In the genomic region with DNA sequence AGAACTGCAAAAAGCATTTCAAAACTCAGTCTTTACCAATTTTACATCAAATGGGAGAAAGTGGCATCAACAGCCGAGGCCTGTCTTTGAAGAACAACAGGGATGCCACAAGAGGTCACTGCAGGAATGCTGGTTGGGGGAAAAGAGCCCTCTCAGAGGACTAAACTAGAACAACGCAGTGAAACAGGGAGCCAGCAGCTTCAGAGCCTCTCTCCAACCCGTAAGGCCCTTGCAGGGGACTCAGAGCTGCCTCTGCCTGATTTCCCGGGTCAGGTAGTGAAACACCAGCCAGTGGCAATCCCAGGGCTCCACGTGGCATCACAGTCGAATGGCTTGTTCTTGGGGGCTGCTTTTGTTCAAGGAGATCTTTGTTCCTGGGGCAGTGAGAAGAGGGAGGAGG, we compare ENCODE assay signal across 8 cellular contexts. TPM values are rescaled to one million over a fixed set of nuclear protein-coding genes. Genes with fewer than 3 reads are reported as not detected.
DNase-seq lines count a peak whose midpoint lies in the region; ATAC-seq, FAIRE-seq and TF ChIP-seq lines count a peak whose summit lies in the region.

No MANE protein-coding gene starts in this region.

- ATAC-seq in activated naive CD4-positive, alpha-beta T cell treated with anti-CD3 and anti-CD28 coated beads, Interleukin-2, amount 50 U/mL, for 72 hours = no peak

- TF ChIP-seq CTCF in astrocyte of the spinal cord (IDR thresholded peaks at IDR 0.05; ENCODE audit: low read depth, low read length) (peak; percentile 74), spleen (IDR thresholded peaks at IDR 0.05 in 8 of 11, conservative IDR thresholded peaks at IDR 0.05 in 3 of 11) (peak in 9 of 11 experiments; percentile 8 to 43 (median 31))

- H3K27ac ChIP-seq in iPS DF 6.9 (ENCODE audit: low read length) (no peak overlapping the region), spleen (no peak overlapping the region)

- no peaks in the 10 kb centered on the region for H3K36me3 Mint-ChIP-seq in activated naive CD4-positive, alpha-beta T cell treated with anti-CD3 and anti-CD28 coated beads, Interleukin-2, amount 50 U/mL, for 72 hours

- H3K27me3 ChIP-seq in iPS DF 6.9 (ENCODE audit: control insufficient read depth, insufficient read depth, low read length) = no peaks in the 10 kb centered on the region
- H3K27me3 ChIP-seq in spleen (replicated peaks in 1 of 7) = no peaks in the 10 kb centered on the region

- H3K27ac Mint-ChIP-seq in activated naive CD4-positive, alpha-beta T cell treated with anti-CD3 and anti-CD28 coated beads, Interleukin-2, amount 50 U/mL, for 72 hours = no peak overlapping the region

- H3K9me3 ChIP-seq in iPS DF 6.9 (ENCODE audit: control insufficient read depth, insufficient read depth, low read length) (no peaks in the 10 kb centered on the region), spleen (no peaks in the 10 kb centered on the region)

- TF ChIP-seq POLR2A in GM12891 (IDR thresholded peaks at IDR 0.05; ENCODE audit: low read depth, low read length) (no peak), spleen (IDR thresholded peaks at IDR 0.05) (no peak)

- intact Hi-C loops in spleen (cut with DNase I; ENCODE audit: low total_unique reads) = loop anchor here (10.0 kb wide), 1 partner anchor 517 kb away; no protein-coding TSS in a partner anchor

- FAIRE-seq in GM12891 (lab: Jason Lieb, UNC) = no peak

- no peaks in the 10 kb centered on the region for H3K36me3 ChIP-seq in iPS DF 6.9 (ENCODE audit: control insufficient read depth, insufficient read depth, low read length)
- H3K36me3 ChIP-seq in spleen = no peaks in the 10 kb centered on the region

- WGBS in iPS DF 6.9 (ENCODE audit: insufficient coverage, insufficient read length) = no CpG with 5 or more reads among the region's 6 CpGs
- 14 to 35% (median 24%) methylated on average over 5 to 6 of the region's 6 CpGs for WGBS in spleen, 5 donors

- H3K4me3 ChIP-seq in astrocyte of the spinal cord (ENCODE audit: low read depth, low read length) (no peak overlapping the region), iPS DF 6.9 (ENCODE audit: low read length) (no peak overlapping the region), spleen (no peak overlapping the region)

- no peaks in the 10 kb centered on the region for H3K9me3 Mint-ChIP-seq in activated naive CD4-positive, alpha-beta T cell treated with anti-CD3 and anti-CD28 coated beads, Interleukin-2, amount 50 U/mL, for 72 hours

- H3K4me1 ChIP-seq in iPS DF 6.9 (ENCODE audit: control insufficient read depth, insufficient read depth, low read length) = no peaks in the 10 kb centered on the region
- H3K4me1 ChIP-seq in spleen = no peaks in the 10 kb centered on the region

- peak; percentile 93 for DNase-seq in AG08395 (ENCODE audit: low spot score)
- DNase-seq in GM12891 (ENCODE audit: insufficient read length, low spot score) = peak; percentile 19
- DNase-seq in NCI-H2171 treated with DMSO at 0.1 percent for 48 hours (lab: John Stamatoyannopoulos, UW) = peak; percentile 68
- DNase-seq in astrocyte of the spinal cord (ENCODE audit: low read depth, low spot score) = peak; percentile 76
- peak; percentile 71 for DNase-seq in iPS DF 6.9 (ENCODE audit: low read depth, low spot score)
- no peak for DNase-seq in spleen
- no peak for DNase-seq in activated effector memory CD4-positive, alpha-beta T cell treated with Interleukin-2 at 50 U/mL for 16 hours
- no peak for DNase-seq in activated naive CD4-positive, alpha-beta T cell treated with anti-CD3 and anti-CD28 coated beads, Interleukin-2, amount 50 U/mL, for 72 hours (ENCODE audit: low spot score in 2 of 2)

- in situ Hi-C loops in astrocyte of the spinal cord (cut with HindIII; ENCODE audit: low sequenced_read_pairs) = no loop called here

TF ChIP-seq in GM12891, 5 proteins besides CTCF, POLR2A, EP300 and RAD21:
- TF ChIP-seq POLR2AphosphoS5 (IDR thresholded peaks at IDR 0.05; ENCODE audit: low read depth, low read length) = no peak
- TF ChIP-seq SPI1 (IDR thresholded peaks at IDR 0.05; ENCODE audit: low read depth, low read length) = no peak
- no peak for TF ChIP-seq POU2F2 (IDR thresholded peaks at IDR 0.05; ENCODE audit: low read depth, low read length)
- no peak for TF ChIP-seq TAF1 (IDR thresholded peaks at IDR 0.05; ENCODE audit: low read depth, low read length)
- TF ChIP-seq PAX5 (IDR thresholded peaks at IDR 0.05; ENCODE audit: insufficient read depth, low read length, severe bottlenecking) = no peak

RNA-seq across cellular contexts. Expression of a gene that starts 55.0 kb away (rescaled TPM):
- polyA plus RNA-seq in GM12891 (2012; ENCODE audit: low read depth, missing spikeins) = not detected
- not detected for total RNA-seq in spleen
- polyA plus RNA-seq in spleen = not detected
- total RNA-seq in activated naive CD4-positive, alpha-beta T cell treated with anti-CD3 and anti-CD28 coated beads, Interleukin-2, amount 50 U/mL, for 72 hours = not detected

Comparison
In these comparisons a context has a peak if more than half of its experiments do, and no peak if none do; other contexts are left out.
1. DNase-seq: peak in AG08395 (single experiment), GM12891 (single experiment), NCI-H2171 treated with DMSO at 0.1 percent for 48 hours (single experiment), astrocyte of the spinal cord (single experiment) and iPS DF 6.9 (single experiment); none in spleen (single experiment), activated effector memory CD4-positive, alpha-beta T cell treated with Interleukin-2 at 50 U/mL for 16 hours (single experiment) and activated naive CD4-positive, alpha-beta T cell treated with anti-CD3 and anti-CD28 coated beads, Interleukin-2, amount 50 U/mL, for 72 hours (0 of 2).